Comparison of ENCODE assay signal across 9 cellular contexts in genomic region chr20:59006167-59006863, GRCh38. TPM values are rescaled to one million over a fixed set of nuclear protein-coding genes. Genes with fewer than 3 reads are reported as not detected.
DNase-seq lines count a peak whose midpoint lies in the region; ATAC-seq lines count a peak whose summit lies in the region.
"Had no signal": no experiment of that assay in that cellular context is flagged by ENCODE, and none has a peak within 500 bp of the region (broad histone marks: within the 10 kb centered on the region; RNA-seq: fewer than 3 reads in every experiment).

No MANE protein-coding gene starts in this region.

- H3K36me3 ChIP-seq in adipocyte (ENCODE audit: control insufficient read depth, insufficient read depth, low read length, severe bottlenecking) (peaks cover 2% of the 10 kb centered on the region), iPS-15b (ENCODE audit: control insufficient read depth, insufficient read depth, low read length) (peaks cover 2% of the 10 kb centered on the region)

- H3K27me3 Mint-ChIP-seq in activated CD4-positive, alpha-beta T cell treated with anti-CD3 and anti-CD28 coated beads, Interleukin-2, amount 10 ng/mL, durations not matched to agents 7 days and 5 days, result no peaks in the 10 kb centered on the region
- no peaks in the 10 kb centered on the region for H3K27me3 Mint-ChIP-seq in stimulated activated naive CD8-positive, alpha-beta T cell treated with anti-CD3 and anti-CD28 coated beads, Interleukin-15, amount 100 ng/mL, for 72 hours

- no peaks in the 10 kb centered on the region for H3K27me3 ChIP-seq in adipocyte (replicated peaks; ENCODE audit: control insufficient read depth, insufficient read depth, low read length)
- H3K27me3 ChIP-seq in iPS-15b (ENCODE audit: control insufficient read depth, insufficient read depth, low read length), result peaks cover 10% of the 10 kb centered on the region

- no peaks in the 10 kb centered on the region for H3K9me3 Mint-ChIP-seq in activated CD4-positive, alpha-beta T cell treated with anti-CD3 and anti-CD28 coated beads, Interleukin-2, amount 10 ng/mL, durations not matched to agents 7 days and 5 days
- H3K9me3 Mint-ChIP-seq in stimulated activated naive CD8-positive, alpha-beta T cell treated with anti-CD3 and anti-CD28 coated beads, Interleukin-15, amount 100 ng/mL, for 72 hours, result no peaks in the 10 kb centered on the region

- peak overlapping the region; percentile 91 for H3K27ac Mint-ChIP-seq in activated CD4-positive, alpha-beta T cell treated with anti-CD3 and anti-CD28 coated beads, Interleukin-2, amount 10 ng/mL, durations not matched to agents 7 days and 5 days
- H3K27ac Mint-ChIP-seq in stimulated activated naive CD8-positive, alpha-beta T cell treated with anti-CD3 and anti-CD28 coated beads, Interleukin-15, amount 100 ng/mL, for 72 hours, result peak overlapping the region; percentile 88 to 90
- H3K27ac Mint-ChIP-seq: brain had no signal

- peak; percentile 6 for ATAC-seq in stimulated activated naive CD8-positive, alpha-beta T cell treated with anti-CD3 and anti-CD28 coated beads, Interleukin-15, amount 100 ng/mL, for 72 hours
- no peak for ATAC-seq in HG03139 (IDR thresholded peaks at IDR 0.05; ENCODE audit: unreplicated experiment)

- H3K9ac ChIP-seq in adipocyte (ENCODE audit: low read length) (peak overlapping the region; percentile 92), iPS-15b (ENCODE audit: low read depth, low read length) (peak overlapping the region; percentile 60)

- H3K4me3 ChIP-seq in adipocyte (ENCODE audit: low read length) (peak overlapping the region; percentile 88), iPS-15b (ENCODE audit: low read depth, low read length) (peak overlapping the region; percentile 59)

- DNase-seq in activated CD4-positive, alpha-beta T cell treated with anti-CD3 and anti-CD28 coated beads, Interleukin-2, amount 10 ng/mL, durations not matched to agents 7 days and 5 days, result no peak
- DNase-seq in activated CD4-positive, alpha-beta T cell treated with anti-CD3 and anti-CD28 coated beads, Interleukin-2, amount 50 U/mL, for 48 hours, result no peak
- DNase-seq in adipocyte (ENCODE audit: low read depth) (no peak), AML-193 (lab: John Stamatoyannopoulos, UW) (no peak), GOT3 (lab: John Stamatoyannopoulos, UW) (no peak)
- no peak for DNase-seq in stimulated activated naive CD8-positive, alpha-beta T cell treated with anti-CD3 and anti-CD28 coated beads, Interleukin-15, amount 100 ng/mL, for 72 hours

- CTCF ChIA-PET in activated CD4-positive, alpha-beta T cell treated with anti-CD3 and anti-CD28 coated beads, Interleukin-2, amount 10 ng/mL, durations not matched to agents 7 days and 5 days (lab: Charles Lee), result interaction anchor here (2.8 kb wide), 1 partner anchor 8 kb away, joined by 10 read pairs; no protein-coding TSS in a partner anchor

- POLR2A ChIA-PET in activated CD4-positive, alpha-beta T cell treated with anti-CD3 and anti-CD28 coated beads, Interleukin-2, amount 10 ng/mL, durations not matched to agents 7 days and 5 days (lab: Charles Lee), result no interaction called here

- H3K4me1 Mint-ChIP-seq in activated CD4-positive, alpha-beta T cell treated with anti-CD3 and anti-CD28 coated beads, Interleukin-2, amount 10 ng/mL, durations not matched to agents 7 days and 5 days, result peaks cover 46% of the 10 kb centered on the region
- H3K4me1 Mint-ChIP-seq in stimulated activated naive CD8-positive, alpha-beta T cell treated with anti-CD3 and anti-CD28 coated beads, Interleukin-15, amount 100 ng/mL, for 72 hours, result peaks cover 60% of the 10 kb centered on the region

- H3K36me3 Mint-ChIP-seq in activated CD4-positive, alpha-beta T cell treated with anti-CD3 and anti-CD28 coated beads, Interleukin-2, amount 10 ng/mL, durations not matched to agents 7 days and 5 days (ENCODE audit: low read depth), result peaks cover 21% of the 10 kb centered on the region
- H3K36me3 Mint-ChIP-seq: brain had no signal

- peaks cover 17% of the 10 kb centered on the region for H3K4me1 ChIP-seq in adipocyte (ENCODE audit: control insufficient read depth, insufficient read depth, low read length)
- H3K4me1 ChIP-seq in iPS-15b (ENCODE audit: control insufficient read depth, insufficient read depth, low read length), result peaks cover 2% of the 10 kb centered on the region

- H3K4me3 Mint-ChIP-seq in activated CD4-positive, alpha-beta T cell treated with anti-CD3 and anti-CD28 coated beads, Interleukin-2, amount 10 ng/mL, durations not matched to agents 7 days and 5 days, result peak overlapping the region; percentile 78
- peak overlapping the region; percentile 84 to 87 for H3K4me3 Mint-ChIP-seq in stimulated activated naive CD8-positive, alpha-beta T cell treated with anti-CD3 and anti-CD28 coated beads, Interleukin-15, amount 100 ng/mL, for 72 hours

- H3K9me3 ChIP-seq in adipocyte (ENCODE audit: control insufficient read depth, low read length) (no peaks in the 10 kb centered on the region), iPS-15b (ENCODE audit: control insufficient read depth, insufficient read depth, low read length) (no peaks in the 10 kb centered on the region)

RNA-seq across cellular contexts. Expression of gene CTSZ, which starts 0.7 kb away (rescaled TPM):
- total RNA-seq in activated CD4-positive, alpha-beta T cell treated with anti-CD3 and anti-CD28 coated beads, Interleukin-2, amount 10 ng/mL, durations not matched to agents 7 days and 5 days, result 10 to 100 TPM; 48.2 to 53.3 TPM

RNA-seq across cellular contexts. Expression of gene TUBB1, which starts 12.9 kb away (rescaled TPM):
- not detected for total RNA-seq in activated CD4-positive, alpha-beta T cell treated with anti-CD3 and anti-CD28 coated beads, Interleukin-2, amount 10 ng/mL, durations not matched to agents 7 days and 5 days

RNA-seq across cellular contexts. Expression of gene NELFCD, which starts 25.3 kb away (rescaled TPM):
- total RNA-seq in activated CD4-positive, alpha-beta T cell treated with anti-CD3 and anti-CD28 coated beads, Interleukin-2, amount 10 ng/mL, durations not matched to agents 7 days and 5 days, result 10 to 100 TPM; 90.1 to 98.2 TPM

RNA-seq across cellular contexts. Expression of gene ATP5F1E, which starts 25.8 kb away (rescaled TPM):
- 100 to 1,000 TPM in 1 of 2 experiments, 10 to 100 TPM in 1; 98.1 to 101 TPM for total RNA-seq in activated CD4-positive, alpha-beta T cell treated with anti-CD3 and anti-CD28 coated beads, Interleukin-2, amount 10 ng/mL, durations not matched to agents 7 days and 5 days

RNA-seq across cellular contexts. Expression of gene PRELID3B, which starts 36.3 kb away (rescaled TPM):
- total RNA-seq in activated CD4-positive, alpha-beta T cell treated with anti-CD3 and anti-CD28 coated beads, Interleukin-2, amount 10 ng/mL, durations not matched to agents 7 days and 5 days, result 10 to 100 TPM; 66.4 to 82.5 TPM
